9 cellular contexts compared by ENCODE assay signal in genomic region chr16:67892375-67892774, GRCh38. TPM values are rescaled to one million over a fixed set of nuclear protein-coding genes. Genes with fewer than 3 reads are reported as not detected.
A peak's percentile ranks its signal among the peaks of the same experiment; 100 is the strongest.
DNase-seq lines count a peak whose midpoint lies in the region; ATAC-seq and TF ChIP-seq lines count a peak whose summit lies in the region.
"Had no signal": no experiment of that assay in that cellular context is flagged by ENCODE, and none has a peak within 500 bp of the region (broad histone marks: within the 10 kb centered on the region; RNA-seq: fewer than 3 reads in every experiment).

No MANE protein-coding gene starts in this region.

- H3K27me3 ChIP-seq in left ventricle myocardium inferior (ENCODE audit: low read depth) (no peaks in the 10 kb centered on the region), body of pancreas (no peaks in the 10 kb centered on the region), vagina (no peaks in the 10 kb centered on the region)

- peak overlapping the region; percentile 96 for H3K27ac ChIP-seq in left ventricle myocardium inferior (replicated peaks)
- peak overlapping the region in 3 of 4 donors; percentile 90 to 99 (median 97) for H3K27ac ChIP-seq in body of pancreas
- no peak overlapping the region for H3K27ac ChIP-seq in vagina

- H3K4me1 ChIP-seq in left ventricle myocardium inferior (peaks cover 49% of the 10 kb centered on the region), body of pancreas (peaks cover 26% of the 10 kb centered on the region), vagina (peaks cover 46% of the 10 kb centered on the region)

- no peak for DNase-seq in left ventricle myocardium inferior
- no peak for DNase-seq in Right ventricle myocardium inferior (ENCODE audit: missing footprints)
- no peak for DNase-seq in body of pancreas
- DNase-seq in mesothelial cell of epicardium (ENCODE audit: low spot score in 2 of 2, unreplicated experiment in 2 of 2) = no peak
- no peak for DNase-seq in vagina (ENCODE audit: extremely low spot score in 2 of 2)
- DNase-seq in middle frontal gyrus (ENCODE audit: extremely low spot score, low spot score) = no peak
- no peak for DNase-seq in HuH-7.5 (ENCODE audit: low spot score)

- TF ChIP-seq POLR2A in body of pancreas (IDR thresholded peaks at IDR 0.05) (no peak), vagina (IDR thresholded peaks at IDR 0.05) (no peak)

- H3K36me3 Mint-ChIP-seq in mesothelial cell of epicardium = no peaks in the 10 kb centered on the region

- H3K9me3 Mint-ChIP-seq in mesothelial cell of epicardium = no peaks in the 10 kb centered on the region

- H3K27me3 Mint-ChIP-seq in mesothelial cell of epicardium (ENCODE audit: low read depth) = no peaks in the 10 kb centered on the region

- TF ChIP-seq CTCF in left ventricle myocardium inferior (IDR thresholded peaks at IDR 0.05; ENCODE audit: borderline replicate concordance) (no peak), body of pancreas (IDR thresholded peaks at IDR 0.05) (no peak), mesothelial cell of epicardium (IDR thresholded peaks at IDR 0.05; ENCODE audit: unreplicated experiment) (no peak), vagina (IDR thresholded peaks at IDR 0.05) (no peak)

- 53 to 58% methylated on average over 5 of the region's 5 CpGs for WGBS in body of pancreas, 2 donors

- H3K27ac Mint-ChIP-seq in mesothelial cell of epicardium = peak overlapping the region; percentile 94

- H3K36me3 ChIP-seq in left ventricle myocardium inferior (no peaks in the 10 kb centered on the region), body of pancreas (replicated peaks in 1 of 2; ENCODE audit: insufficient read depth in 1 of 2, low read depth in 2 of 2) (no peaks in the 10 kb centered on the region), vagina (no peaks in the 10 kb centered on the region)

- H3K4me1 Mint-ChIP-seq in mesothelial cell of epicardium = peaks cover 17% of the 10 kb centered on the region

- peak overlapping the region; percentile 88 for H3K4me3 ChIP-seq in left ventricle myocardium inferior
- no peak overlapping the region for H3K4me3 ChIP-seq in body of pancreas
- H3K4me3 ChIP-seq in vagina = peak overlapping the region; percentile 77 to 93

- peak overlapping the region; percentile 98 for H3K4me3 Mint-ChIP-seq in mesothelial cell of epicardium

- H3K9me3 ChIP-seq in left ventricle myocardium inferior (replicated peaks) = no peaks in the 10 kb centered on the region
- no peaks in the 10 kb centered on the region for H3K9me3 ChIP-seq in body of pancreas
- H3K9me3 ChIP-seq in vagina = no peaks in the 10 kb centered on the region

- ATAC-seq in Right ventricle myocardium inferior (no peak), body of pancreas (no peak), HG03378 (IDR thresholded peaks at IDR 0.05; ENCODE audit: unreplicated experiment) (no peak)

- intact Hi-C loops in left ventricle myocardium inferior (cut with micrococcal nuclease) = no loop called here
- intact Hi-C loops in Right ventricle myocardium inferior (cut with DNase I) = loop anchor here (2.0 kb wide), 1 partner anchor 130 kb away; the partner anchor contains the start of genes DDX28 and DUS2
- intact Hi-C loops in body of pancreas (cut with DNase I) = no loop called here
- intact Hi-C loops in vagina (cut with DNase I) = loop anchor here (5.0 kb wide), 1 partner anchor 45 kb away; the partner anchor contains the start of gene PSMB10

RNA-seq across cellular contexts. Expression of gene PSKH1, which starts 0.7 kb away (rescaled TPM):
- 19.5 TPM for total RNA-seq in left ventricle myocardium inferior
- total RNA-seq in Right ventricle myocardium inferior = 18.1 TPM
- total RNA-seq in body of pancreas = 10 to 100 TPM; 15.0 to 16.8 TPM
- total RNA-seq in mesothelial cell of epicardium = 41.5 to 44.5 TPM (median 43.3 TPM) in 3 replicates
- total RNA-seq in vagina = 17.4 TPM

RNA-seq across cellular contexts. Expression of gene NRN1L, which starts 7.7 kb away (rescaled TPM):
- total RNA-seq in left ventricle myocardium inferior = 0.49 TPM
- 0.54 TPM for total RNA-seq in Right ventricle myocardium inferior
- not detected for total RNA-seq in body of pancreas
- 0.66 to 0.99 TPM in 2 of 3 replicates, not detected in the other for total RNA-seq in mesothelial cell of epicardium
- not detected for total RNA-seq in vagina
- total RNA-seq: HT1080 had no signal

RNA-seq across cellular contexts. Expression of gene EDC4, which starts 19.5 kb away (rescaled TPM):
- total RNA-seq in left ventricle myocardium inferior (33.2 TPM), Right ventricle myocardium inferior (35.4 TPM), body of pancreas (10 to 100 TPM; 26.7 to 55.7 TPM), mesothelial cell of epicardium (71.7 to 83.4 TPM (median 80.2 TPM) in 3 replicates), vagina (71.9 TPM)

RNA-seq across cellular contexts. Expression of gene CTRL, which starts 39.3 kb away (rescaled TPM):
- total RNA-seq in left ventricle myocardium inferior (0.71 TPM), Right ventricle myocardium inferior (0.81 TPM), body of pancreas (1,000 to 10,000 TPM in 1 of 2 donors, 100 to 1,000 TPM in 1; 286 to 1,726 TPM), mesothelial cell of epicardium (1.00 to 1.5 TPM (median 1.4 TPM) in 3 replicates), vagina (3.2 TPM)

RNA-seq across cellular contexts. Expression of gene PSMB10, which starts 44.3 kb away (rescaled TPM):
- total RNA-seq in left ventricle myocardium inferior (55.8 TPM), Right ventricle myocardium inferior (59.3 TPM), body of pancreas (10 to 100 TPM; 16.2 to 26.7 TPM), mesothelial cell of epicardium (14.0 to 17.2 TPM (median 16.7 TPM) in 3 replicates), vagina (45.2 TPM)

Comparison
In these comparisons a context has a peak if more than half of its experiments do, and no peak if none do; other contexts are left out.
1. intact Hi-C loops: an anchor here in Right ventricle myocardium inferior (2.0 kb wide) and vagina (5.0 kb wide); none called in left ventricle myocardium inferior and body of pancreas.
2. H3K4me3 ChIP-seq: peak in left ventricle myocardium inferior (single experiment) and vagina (2 of 2); none in body of pancreas (0 of 2).